ENCODE assay signal across 14 cellular contexts in the genomic region with DNA sequence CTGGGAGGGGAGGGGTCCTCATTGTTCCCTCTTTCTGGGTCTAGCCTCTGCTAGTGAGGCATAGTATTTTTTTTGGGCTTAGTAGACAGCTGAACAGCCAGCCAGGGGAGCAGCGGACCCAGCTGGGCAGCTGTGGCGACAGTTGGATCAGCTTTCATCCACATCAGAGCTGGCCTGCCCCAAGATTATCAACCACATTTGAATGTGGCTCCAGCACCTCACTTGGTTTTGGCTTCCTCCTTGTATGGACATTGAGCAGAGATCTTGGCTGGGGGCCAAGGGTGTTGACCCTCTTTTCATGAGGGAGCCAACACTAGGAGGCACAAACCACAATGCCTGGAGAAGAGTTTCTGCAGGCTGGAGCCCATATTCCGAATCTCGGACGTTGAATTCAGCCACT. TPM values are rescaled to one million over a fixed set of nuclear protein-coding genes. Genes with fewer than 3 reads are reported as not detected.
DNase-seq lines count a peak whose midpoint lies in the region; ATAC-seq lines count a peak whose summit lies in the region.
"Had no signal": no experiment of that assay in that cellular context is flagged by ENCODE, and none has a peak within 500 bp of the region (broad histone marks: within the 10 kb centered on the region; RNA-seq: fewer than 3 reads in every experiment).

No MANE protein-coding gene starts in this region.

- no peak for ATAC-seq in activated naive CD4-positive, alpha-beta T cell treated with anti-CD3 and anti-CD28 coated beads, Interleukin-2, amount 50 U/mL, for 72 hours
- ATAC-seq in naive thymus-derived CD4-positive, alpha-beta T cell: no peak
- ATAC-seq in GM21423 (IDR thresholded peaks at IDR 0.05; ENCODE audit: unreplicated experiment): no peak
- ATAC-seq: gastroesophageal sphincter had no signal

- POLR2A ChIA-PET in naive thymus-derived CD4-positive, alpha-beta T cell (lab: Charles Lee): interaction anchor here (0.8 kb wide), 1 partner anchor 11 kb away, joined by 3 read pairs; no protein-coding TSS in a partner anchor

- peaks cover 3% of the 10 kb centered on the region for H3K4me1 Mint-ChIP-seq in activated naive CD8-positive, alpha-beta T cell treated with anti-CD3 and anti-CD28 coated beads for 36 hours
- H3K4me1 Mint-ChIP-seq in naive thymus-derived CD4-positive, alpha-beta T cell: peaks cover 18 to 34% (median 29%) of the 10 kb centered on the region in 7 donors

- no peaks in the 10 kb centered on the region for H3K36me3 Mint-ChIP-seq in activated naive CD4-positive, alpha-beta T cell treated with anti-CD3 and anti-CD28 coated beads, Interleukin-2, amount 50 U/mL, for 72 hours
- peaks cover 4% of the 10 kb centered on the region for H3K36me3 Mint-ChIP-seq in activated naive CD8-positive, alpha-beta T cell treated with anti-CD3 and anti-CD28 coated beads for 36 hours
- peaks cover 0 to 23% (median 10%) of the 10 kb centered on the region in 5 donors for H3K36me3 Mint-ChIP-seq in naive thymus-derived CD4-positive, alpha-beta T cell

- no peak overlapping the region for H3K4me3 ChIP-seq in naive thymus-derived CD4-positive, alpha-beta T cell (ENCODE audit: low read length)
- H3K4me3 ChIP-seq: gastroesophageal sphincter, PC-9 had no signal

- H3K4me3 Mint-ChIP-seq in activated naive CD8-positive, alpha-beta T cell treated with anti-CD3 and anti-CD28 coated beads for 36 hours: no peak overlapping the region
- no peak overlapping the region for H3K4me3 Mint-ChIP-seq in naive thymus-derived CD4-positive, alpha-beta T cell
- H3K4me3 Mint-ChIP-seq: activated naive CD8-positive, alpha-beta T cell treated with anti-CD3 and anti-CD28 coated beads, Interleukin-2, amount 10 ng/mL, durations not matched to agents 7 days and 5 days had no signal

- CTCF ChIA-PET in naive thymus-derived CD4-positive, alpha-beta T cell (lab: Charles Lee): no interaction called here

- intact Hi-C loops in naive thymus-derived CD4-positive, alpha-beta T cell (cut with micrococcal nuclease): no loop called here

- H3K27ac ChIP-seq in naive thymus-derived CD4-positive, alpha-beta T cell (ENCODE audit: low read depth, low read length): no peak overlapping the region
- H3K27ac ChIP-seq: gastroesophageal sphincter, PC-9 had no signal

- no peaks in the 10 kb centered on the region for H3K27me3 ChIP-seq in naive thymus-derived CD4-positive, alpha-beta T cell (ENCODE audit: control insufficient read depth in 2 of 2, insufficient read depth in 2 of 2, low read length in 2 of 2)
- H3K27me3 ChIP-seq: gastroesophageal sphincter had no signal

- no peaks in the 10 kb centered on the region for H3K27me3 Mint-ChIP-seq in activated naive CD8-positive, alpha-beta T cell treated with anti-CD3 and anti-CD28 coated beads for 36 hours
- H3K27me3 Mint-ChIP-seq in naive thymus-derived CD4-positive, alpha-beta T cell: no peaks in the 10 kb centered on the region
- H3K27me3 Mint-ChIP-seq: activated naive CD8-positive, alpha-beta T cell treated with anti-CD3 and anti-CD28 coated beads, Interleukin-2, amount 10 ng/mL, durations not matched to agents 7 days and 5 days had no signal

- no peaks in the 10 kb centered on the region for H3K9me3 ChIP-seq in naive thymus-derived CD4-positive, alpha-beta T cell (ENCODE audit: control insufficient read depth in 2 of 3, low read length in 3 of 3)
- H3K9me3 ChIP-seq: gastroesophageal sphincter had no signal

- no peaks in the 10 kb centered on the region for H3K9me3 Mint-ChIP-seq in activated naive CD4-positive, alpha-beta T cell treated with anti-CD3 and anti-CD28 coated beads, Interleukin-2, amount 50 U/mL, for 72 hours
- no peaks in the 10 kb centered on the region for H3K9me3 Mint-ChIP-seq in activated naive CD8-positive, alpha-beta T cell treated with anti-CD3 and anti-CD28 coated beads for 36 hours
- H3K9me3 Mint-ChIP-seq in naive thymus-derived CD4-positive, alpha-beta T cell: no peaks in the 10 kb centered on the region
- H3K9me3 Mint-ChIP-seq: activated naive CD8-positive, alpha-beta T cell treated with anti-CD3 and anti-CD28 coated beads, Interleukin-2, amount 10 ng/mL, durations not matched to agents 7 days and 5 days had no signal

- DNase-seq in activated naive CD4-positive, alpha-beta T cell treated with anti-CD3 and anti-CD28 coated beads, Interleukin-2, amount 50 U/mL, for 72 hours (ENCODE audit: low spot score in 2 of 2): peak in 1 of 2 donors; percentile 35
- no peak for DNase-seq in activated naive CD4-positive, alpha-beta T cell (lab: John Stamatoyannopoulos, UW)
- DNase-seq in activated naive CD8-positive, alpha-beta T cell treated with anti-CD3 and anti-CD28 coated beads for 36 hours: no peak
- DNase-seq in medulla oblongata (ENCODE audit: extremely low spot score): peak; percentile 25
- DNase-seq in ureter (ENCODE audit: low spot score): peak; percentile 62
- DNase-seq in activated gamma-delta T cell treated with Interleukin-2 at 50 U/mL for 16 hours: no peak
- no peak for DNase-seq in naive thymus-derived CD4-positive, alpha-beta T cell
- DNase-seq: activated naive CD8-positive, alpha-beta T cell treated with anti-CD3 and anti-CD28 coated beads, Interleukin-2, amount 10 ng/mL, durations not matched to agents 7 days and 5 days; dermis blood vessel endothelial cell; PC-9; stimulated activated CD4-positive, alpha-beta T cell treated with anti-CD3 and anti-CD28 coated beads, Interleukin-4, amount 100 ng/mL, for 24 hours; stimulated activated naive CD4-positive, alpha-beta T cell treated with Interleukin-2 at 50 U/mL for 16 hours had no signal

- peaks cover 0 to 68% (median 0%) of the 10 kb centered on the region in 3 experiments for H3K36me3 ChIP-seq in naive thymus-derived CD4-positive, alpha-beta T cell (ENCODE audit: control insufficient read depth in 2 of 3, insufficient read depth in 3 of 3, low read length in 3 of 3)

- H3K4me1 ChIP-seq in naive thymus-derived CD4-positive, alpha-beta T cell (ENCODE audit: control insufficient read depth in 2 of 2, insufficient read depth in 2 of 2, low read length in 2 of 2): no peaks in the 10 kb centered on the region

- H3K27ac Mint-ChIP-seq in activated naive CD4-positive, alpha-beta T cell treated with anti-CD3 and anti-CD28 coated beads, Interleukin-2, amount 50 U/mL, for 72 hours: peak overlapping the region; percentile 35 to 65
- peak overlapping the region; percentile 32 for H3K27ac Mint-ChIP-seq in activated naive CD8-positive, alpha-beta T cell treated with anti-CD3 and anti-CD28 coated beads for 36 hours
- peak overlapping the region in 3 of 9 donors; percentile 19 to 71 (median 62) for H3K27ac Mint-ChIP-seq in naive thymus-derived CD4-positive, alpha-beta T cell

RNA-seq across cellular contexts. Expression of gene WNT4, which starts 25.0 kb away (rescaled TPM):
- not detected for total RNA-seq in activated naive CD4-positive, alpha-beta T cell treated with anti-CD3 and anti-CD28 coated beads, Interleukin-2, amount 50 U/mL, for 72 hours
- not detected for total RNA-seq in activated naive CD8-positive, alpha-beta T cell treated with anti-CD3 and anti-CD28 coated beads for 36 hours
- 3.7 TPM for total RNA-seq in ureter
- total RNA-seq in naive thymus-derived CD4-positive, alpha-beta T cell: not detected
- under 1 TPM in 1 of 2 donors, not detected in 1; 0.05 TPM for polyA plus RNA-seq in naive thymus-derived CD4-positive, alpha-beta T cell
- total RNA-seq: activated naive CD8-positive, alpha-beta T cell treated with anti-CD3 and anti-CD28 coated beads, Interleukin-2, amount 10 ng/mL, durations not matched to agents 7 days and 5 days had no signal

Comparison
In these comparisons a context has a peak if more than half of its experiments do, and no peak if none do; other contexts are left out.
1. DNase-seq: peak in medulla oblongata (single experiment) and ureter (single experiment); none in activated naive CD4-positive, alpha-beta T cell (0 of 4), activated naive CD8-positive, alpha-beta T cell treated with anti-CD3 and anti-CD28 coated beads for 36 hours (single experiment), activated gamma-delta T cell treated with Interleukin-2 at 50 U/mL for 16 hours (single experiment) and naive thymus-derived CD4-positive, alpha-beta T cell (0 of 9).